Comparison of ENCODE assay signal across 8 cellular contexts in the genomic region with DNA sequence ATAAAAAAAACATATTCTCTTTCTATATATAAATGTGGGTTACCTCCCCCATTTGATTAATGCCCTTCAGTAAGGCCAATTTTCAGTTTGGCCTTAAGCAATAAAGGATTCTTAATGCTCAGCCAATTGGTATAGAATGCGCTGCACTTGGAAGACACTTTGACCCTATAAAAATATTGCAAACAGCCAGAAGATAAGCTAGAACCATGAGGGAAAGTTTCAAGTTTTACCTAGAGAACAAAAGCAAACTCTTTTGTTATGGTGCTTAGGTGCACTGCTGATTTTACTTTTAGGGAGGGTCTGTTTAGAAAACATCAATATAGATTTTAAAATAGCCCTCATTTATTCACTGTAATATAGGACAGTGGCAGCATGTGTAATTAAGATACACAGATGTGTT.
"Had no signal": no experiment of that assay in that cellular context is flagged by ENCODE, and none has a peak within 500 bp of the region (broad histone marks: within the 10 kb centered on the region; RNA-seq: fewer than 3 reads in every experiment).

No MANE protein-coding gene starts in this region.

- H3K36me3 ChIP-seq: HAP-1 had no signal

- H3K9ac ChIP-seq: GM23248 had no signal

- ATAC-seq: HCT116 had no signal

- H3K4me3 ChIP-seq: GM23248, HAP-1 had no signal

- H3K4me3 Mint-ChIP-seq: H9, HFFc6 had no signal

- H3K9me3 ChIP-seq: HAP-1 had no signal

- DNase-seq: GM23248, GOT3, H7, H9, HCEC 1CT, HFFc6 had no signal

- H3K4me1 ChIP-seq: HAP-1 had no signal

- H3K27ac ChIP-seq: GM23248 had no signal

- H2AFZ ChIP-seq: GM23248 had no signal

- H3K27ac Mint-ChIP-seq: H9, HFFc6 had no signal
